ENCODE assay signal across 24 cellular contexts in genomic region chr4:184101711-184102110, GRCh38.
DNase-seq lines count a peak whose midpoint lies in the region; ATAC-seq and TF ChIP-seq lines count a peak whose summit lies in the region.
"Had no signal": no experiment of that assay in that cellular context is flagged by ENCODE, and none has a peak within 500 bp of the region (broad histone marks: within the 10 kb centered on the region; RNA-seq: fewer than 3 reads in every experiment).

No MANE protein-coding gene starts in this region.

- no peaks in the 10 kb centered on the region for H3K36me3 ChIP-seq in SK-N-SH (replicated peaks in 1 of 2; ENCODE audit: control insufficient read depth in 1 of 2, insufficient read depth in 2 of 2, low read length in 1 of 2)
- no peaks in the 10 kb centered on the region for H3K36me3 ChIP-seq in A673 (ENCODE audit: insufficient read depth, low read length, poor library complexity, severe bottlenecking)
- H3K36me3 ChIP-seq: BE2C, BLaER1 had no signal

- no peak for TF ChIP-seq CTCF in SK-N-SH (IDR thresholded peaks at IDR 0.05)
- no peak for TF ChIP-seq CTCF in nephron (IDR thresholded peaks at IDR 0.05; ENCODE audit: unreplicated experiment in 3 of 3)
- no peak for TF ChIP-seq CTCF in A673 (conservative IDR thresholded peaks at IDR 0.05; ENCODE audit: low read depth, low read length)

- H2AFZ ChIP-seq in SK-N-SH (ENCODE audit: low read depth), result no peak overlapping the region

- H3K27ac ChIP-seq in SK-N-SH (ENCODE audit: low read depth in 2 of 2, low read length in 1 of 2) (no peak overlapping the region; a peak in 1 of 4 replicates), A673 (ENCODE audit: low read depth, low read length, poor library complexity, severe bottlenecking) (no peak overlapping the region)
- H3K27ac ChIP-seq: 22Rv1, A549, BLaER1 had no signal

- H3K4me2 ChIP-seq in SK-N-SH, result no peak overlapping the region
- H3K4me2 ChIP-seq: A549, BLaER1 had no signal

- no peaks in the 10 kb centered on the region for H3F3A ChIP-seq in SK-N-SH (replicated peaks; ENCODE audit: insufficient read depth)

- POLR2A ChIA-PET in SK-N-SH (lab: Yijun Ruan, JAX) (interaction anchor here (3.7 kb wide), 1 partner anchor 196 kb away, joined by 19 read pairs; the partner anchor contains the start of gene STOX2), A673 (lab: Charles Lee; ENCODE audit: low non-redundant PET) (no interaction called here)

- H3K4me3 ChIP-seq in SK-N-SH (ENCODE audit: low read depth in 2 of 2, low read length in 1 of 2) (no peak overlapping the region), A673 (ENCODE audit: low read depth, low read length, poor library complexity, severe bottlenecking) (no peak overlapping the region)
- H3K4me3 ChIP-seq: A549, BLaER1, GM12878 had no signal

- DNase-seq in SK-N-SH, result peak; percentile 26
- DNase-seq in T-helper 2 cell, result no peak
- no peak for DNase-seq in A673 (ENCODE audit: low spot score)
- DNase-seq: ACHN; BE2C; C1 segment of cervical spinal cord; CD4-positive, alpha-beta memory T cell; CD4-positive, CD25-positive, alpha-beta regulatory T cell; CD8-positive, alpha-beta memory T cell; COR-L47; DMS 273 treated with DMSO at 0.1 percent for 48 hours; DMS153; DMS53; DMS79; DND-41; EL; GDM1 had no signal

- H3K9me3 ChIP-seq in SK-N-SH, result no peaks in the 10 kb centered on the region
- H3K9me3 ChIP-seq in A673 (ENCODE audit: low read depth, low read length, poor library complexity, severe bottlenecking), result no peaks in the 10 kb centered on the region
- H3K9me3 ChIP-seq: BE2C, BLaER1 had no signal

- 93% methylated on average over 11 of the region's 11 CpGs for WGBS in SK-N-SH (ENCODE audit: low lambda C conversion rate)

- H3K4me1 ChIP-seq in SK-N-SH (ENCODE audit: control insufficient read depth in 1 of 2, insufficient read depth in 2 of 2, low read depth in 1 of 2, low read length in 1 of 2), result peaks cover 0 to 51% of the 10 kb centered on the region in 2 experiments; a peak in 1 of 4 replicates
- H3K4me1 ChIP-seq in A673 (ENCODE audit: insufficient read depth, low read length, poor library complexity, severe bottlenecking), result no peaks in the 10 kb centered on the region
- H3K4me1 ChIP-seq: BE2C had no signal

- BruUV-seq in A673 (replicated peaks; lab: Mats Ljungman, UMichigan), result no TSS peak

- H3K79me2 ChIP-seq in SK-N-SH (ENCODE audit: insufficient read depth), result no peaks in the 10 kb centered on the region

- no peak overlapping the region for H3K4me3 Mint-ChIP-seq in nephron
- H3K4me3 Mint-ChIP-seq: CD14-positive monocyte; CD4-positive, alpha-beta memory T cell; CD4-positive, CD25-positive, alpha-beta regulatory T cell; CD8-positive, alpha-beta memory T cell had no signal

- H3K27me3 Mint-ChIP-seq in nephron (ENCODE audit: low read depth), result peaks cover 19% of the 10 kb centered on the region

- peaks cover 61% of the 10 kb centered on the region for H3K4me1 Mint-ChIP-seq in nephron

- TF ChIP-seq RAD21 in SK-N-SH (IDR thresholded peaks at IDR 0.05; ENCODE audit: low read length), result no peak

- CTCF ChIA-PET in SK-N-SH (lab: Yijun Ruan, JAX) (interaction anchor here (0.8 to 10.9 kb wide), 7 partner anchors 65 to 259 kb away, joined by 3 to 158 read pairs (median 7); partner anchors contain the start of gene STOX2), A673 (lab: Charles Lee) (no interaction called here)

- no peak for ATAC-seq in SK-N-SH treated with all-trans-retinoic acid at 6 μM for 48 hours
- ATAC-seq: A549, GM12878 had no signal

- H3K27me3 ChIP-seq in SK-N-SH (ENCODE audit: insufficient read depth), result no peaks in the 10 kb centered on the region
- H3K27me3 ChIP-seq in A673 (replicated peaks; ENCODE audit: insufficient read depth, low read depth, low read length, poor library complexity), result no peaks in the 10 kb centered on the region
- H3K27me3 ChIP-seq: BE2C, BLaER1 had no signal

- no peak for TF ChIP-seq EP300 in SK-N-SH (IDR thresholded peaks at IDR 0.05; ENCODE audit: borderline replicate concordance in 1 of 2, low read depth in 1 of 2, low read length in 1 of 2)

- no peaks in the 10 kb centered on the region for H4K20me1 ChIP-seq in SK-N-SH (ENCODE audit: insufficient read depth)
- H4K20me1 ChIP-seq: BLaER1 had no signal

- H3K9me2 ChIP-seq in SK-N-SH, result no peaks in the 10 kb centered on the region

- no peaks in the 10 kb centered on the region for H3K9me3 Mint-ChIP-seq in nephron
- H3K9me3 Mint-ChIP-seq: CD4-positive, alpha-beta memory T cell had no signal

- intact Hi-C loops in A673 (cut with micrococcal nuclease; ENCODE audit: unreplicated experiment), result no loop called here

- no peaks in the 10 kb centered on the region for H3K36me3 Mint-ChIP-seq in nephron (ENCODE audit: low read depth)
- H3K36me3 Mint-ChIP-seq: CD14-positive monocyte; CD4-positive, alpha-beta memory T cell; CD4-positive, CD25-positive, alpha-beta regulatory T cell; CD8-positive, alpha-beta memory T cell had no signal

- no peak overlapping the region for H3K9ac ChIP-seq in SK-N-SH
- H3K9ac ChIP-seq: BLaER1 had no signal

- H3K27ac Mint-ChIP-seq in nephron, result peak overlapping the region in 2 of 3 experiments; percentile 19 to 26
- H3K27ac Mint-ChIP-seq: CD14-positive monocyte; CD4-positive, alpha-beta memory T cell; CD4-positive, CD25-positive, alpha-beta regulatory T cell; CD8-positive, alpha-beta memory T cell had no signal

TF ChIP-seq in SK-N-SH, 30 proteins besides CTCF, POLR2A, EP300 and RAD21 (continues in another document):
- TF ChIP-seq FOSL2 (IDR thresholded peaks at IDR 0.05; ENCODE audit: borderline replicate concordance, low read depth), result no peak
- no peak for TF ChIP-seq ZBTB33 (IDR thresholded peaks at IDR 0.05; ENCODE audit: borderline replicate concordance, low read depth)
- no peak for TF ChIP-seq RXRA (IDR thresholded peaks at IDR 0.05; ENCODE audit: borderline replicate concordance, low read depth)
- TF ChIP-seq NRF1 (IDR thresholded peaks at IDR 0.05; ENCODE audit: low read depth, low read length), result no peak
- TF ChIP-seq RFX5 (IDR thresholded peaks at IDR 0.05; ENCODE audit: low read length), result no peak
- TF ChIP-seq IRF3 (IDR thresholded peaks at IDR 0.05; ENCODE audit: low read depth, low read length), result no peak
- no peak for TF ChIP-seq GABPA (IDR thresholded peaks at IDR 0.05; ENCODE audit: low read depth)

TF ChIP-seq in SK-N-SH treated with all-trans-retinoic acid at 6 μM for 48 hours, 23 proteins besides CTCF, POLR2A, EP300 and RAD21 (continues in another document):
- no peak for TF ChIP-seq TOX (CRISPR knock-in tag; IDR thresholded peaks at IDR 0.05; ENCODE audit: borderline replicate concordance)
- TF ChIP-seq ISL1 (CRISPR knock-in tag; IDR thresholded peaks at IDR 0.05), result no peak
- TF ChIP-seq GLIS3 (CRISPR knock-in tag; IDR thresholded peaks at IDR 0.05), result no peak
- no peak for TF ChIP-seq CSDC2 (CRISPR knock-in tag; IDR thresholded peaks at IDR 0.05)
- TF ChIP-seq CSRNP3 (CRISPR knock-in tag; IDR thresholded peaks at IDR 0.05), result no peak
- TF ChIP-seq RARB (CRISPR knock-in tag; IDR thresholded peaks at IDR 0.05), result no peak
- no peak for TF ChIP-seq OSR1 (CRISPR knock-in tag; IDR thresholded peaks at IDR 0.05)
- no peak for TF ChIP-seq POU6F1 (CRISPR knock-in tag; IDR thresholded peaks at IDR 0.05; ENCODE audit: borderline replicate concordance, low read depth)
- no peak for TF ChIP-seq TSHZ2 (CRISPR knock-in tag; IDR thresholded peaks at IDR 0.05)
